In genomic region chr20:14418441-14418840, GRCh38 we compare ENCODE assay signal across 24 cellular contexts.
"Had no signal": no experiment of that assay in that cellular context is flagged by ENCODE, and none has a peak within 500 bp of the region (broad histone marks: within the 10 kb centered on the region; RNA-seq: fewer than 3 reads in every experiment).

No MANE protein-coding gene starts in this region.

- DNase-seq: activated B cell treated with CpG ODN at 0.5 μM for 24 hours; activated CD4-positive, alpha-beta T cell treated with anti-CD3 and anti-CD28 coated beads for 36 hours; activated CD4-positive, alpha-beta T cell treated with anti-CD3 and anti-CD28 coated beads, Interleukin-2, amount 50 U/mL, for 4 hours; activated CD8-positive, alpha-beta memory T cell treated with anti-CD3 and anti-CD28 coated beads for 24 hours; activated CD8-positive, alpha-beta memory T cell treated with anti-CD3 and anti-CD28 coated beads, Interleukin-2, amount 50 U/mL, for 4 hours; activated naive CD4-positive, alpha-beta T cell treated with Interleukin-2 at 50 U/mL for 16 hours; activated naive CD8-positive, alpha-beta T cell treated with anti-CD3 and anti-CD28 coated beads for 36 hours; activated T-cell treated with anti-CD3 and anti-CD28 coated beads, Interleukin-2, amount 50 U/mL, for 24 hours; amniotic stem cell; endodermal cell; esophagus squamous epithelium; glutamatergic neuron; hippocampal formation; left ventricle myocardium superior; nucleus accumbens; posterior cingulate gyrus; sigmoid colon; stimulated activated CD4-positive, alpha-beta T cell treated with anti-CD3 and anti-CD28 coated beads, Interleukin-4, amount 100 ng/mL, for 4 hours; stimulated activated naive CD8-positive, alpha-beta T cell treated with anti-CD3 and anti-CD28 coated beads, Interleukin-15, Interleukin-2, amounts not matched to agents 100 U/mL and 50 U/mL, for 24 hours; T1000; thyroid gland; upper lobe of right lung had no signal

- H3K4me1 ChIP-seq: breast epithelium, esophagus squamous epithelium, sigmoid colon, upper lobe of right lung had no signal

- H3K27ac ChIP-seq: breast epithelium, esophagus squamous epithelium, sigmoid colon, thyroid gland, upper lobe of right lung had no signal

- H3K27me3 ChIP-seq: breast epithelium, esophagus squamous epithelium, sigmoid colon, thyroid gland, upper lobe of right lung had no signal

- H3K9me3 ChIP-seq: breast epithelium, esophagus squamous epithelium, sigmoid colon, thyroid gland, upper lobe of right lung had no signal

- H3K36me3 ChIP-seq: breast epithelium, esophagus squamous epithelium, sigmoid colon, thyroid gland, upper lobe of right lung had no signal

- ATAC-seq: activated CD4-positive, alpha-beta T cell treated with anti-CD3 and anti-CD28 coated beads for 36 hours; activated T-helper 17 cell treated with anti-CD3 and anti-CD28 coated beads, Interleukin-2, amount 50 U/mL, for 72 hours; left ventricle myocardium superior; stimulated activated naive CD8-positive, alpha-beta T cell treated with anti-CD3 and anti-CD28 coated beads, Interleukin-15, Interleukin-2, amounts not matched to agents 100 U/mL and 50 U/mL, for 24 hours; upper lobe of right lung had no signal

- H3K4me3 ChIP-seq: breast epithelium, esophagus squamous epithelium, sigmoid colon, thyroid gland, upper lobe of right lung had no signal
